ENCODE assay signal across 18 cellular contexts in genomic region chr2:239961662-239962220, GRCh38.
A peak's percentile ranks its signal among the peaks of the same experiment; 100 is the strongest.
DNase-seq lines count a peak whose midpoint lies in the region; ATAC-seq and TF ChIP-seq lines count a peak whose summit lies in the region.
"Had no signal": no experiment of that assay in that cellular context is flagged by ENCODE, and none has a peak within 500 bp of the region (broad histone marks: within the 10 kb centered on the region; RNA-seq: fewer than 3 reads in every experiment).

No MANE protein-coding gene starts in this region.

- TF ChIP-seq CTCF in nephron progenitor cell (IDR thresholded peaks at IDR 0.05): no peak

- no peaks in the 10 kb centered on the region for H3K9me3 ChIP-seq in aorta (ENCODE audit: control insufficient read depth, low read length)
- H3K9me3 ChIP-seq in effector memory CD4-positive, alpha-beta T cell (ENCODE audit: control insufficient read depth, low read length): no peaks in the 10 kb centered on the region
- H3K9me3 ChIP-seq: BE2C, MG63 had no signal

- no peak overlapping the region for H3K4me3 Mint-ChIP-seq in T-helper 2 cell treated with Interferon-gamma antibody and Interleukin-4, amounts not matched to agents 5 μg/mL and 100 μg/mL, for 36 hours
- no peak overlapping the region for H3K4me3 Mint-ChIP-seq in stimulated activated naive CD8-positive, alpha-beta T cell treated with anti-CD3 and anti-CD28 coated beads, Interleukin-15, amount 100 ng/mL, for 72 hours
- no peak overlapping the region for H3K4me3 Mint-ChIP-seq in nephron progenitor cell
- H3K4me3 Mint-ChIP-seq: CD8-positive, alpha-beta T cell had no signal

- ATAC-seq in stimulated activated naive CD8-positive, alpha-beta T cell treated with anti-CD3 and anti-CD28 coated beads, Interleukin-15, amount 100 ng/mL, for 72 hours: peak; percentile 9
- no peak for ATAC-seq in stimulated activated naive CD8-positive, alpha-beta T cell treated with anti-CD3 and anti-CD28 coated beads, Interleukin-15, Interleukin-2, amounts not matched to agents 100 U/mL and 50 U/mL, for 24 hours
- ATAC-seq in aorta (ENCODE audit: low FRiP score): no peak
- ATAC-seq: CD8-positive, alpha-beta T cell had no signal

- 96 to 97% methylated on average over 16 of the region's 16 CpGs for WGBS in aorta, 2 donors

- no peaks in the 10 kb centered on the region for H3K4me1 ChIP-seq in aorta (ENCODE audit: control insufficient read depth in 1 of 2, insufficient read depth in 2 of 2, low read length in 2 of 2)
- H3K4me1 ChIP-seq in effector memory CD4-positive, alpha-beta T cell (ENCODE audit: control insufficient read depth, insufficient read depth, low read length, poor library complexity, severe bottlenecking): no peaks in the 10 kb centered on the region
- H3K4me1 ChIP-seq: BE2C had no signal

- no peak overlapping the region for H3K4me3 ChIP-seq in aorta (ENCODE audit: low read length in 2 of 2)
- H3K4me3 ChIP-seq in effector memory CD4-positive, alpha-beta T cell (ENCODE audit: insufficient read depth, low read depth, low read length, poor library complexity, severe bottlenecking): no peak overlapping the region
- H3K4me3 ChIP-seq: MG63, PC-9 had no signal

- H3K27ac Mint-ChIP-seq in T-helper 2 cell treated with Interferon-gamma antibody and Interleukin-4, amounts not matched to agents 5 μg/mL and 100 μg/mL, for 36 hours: peak overlapping the region; percentile 32
- peak overlapping the region in 1 of 2 donors; percentile 36 for H3K27ac Mint-ChIP-seq in stimulated activated naive CD8-positive, alpha-beta T cell treated with anti-CD3 and anti-CD28 coated beads, Interleukin-15, amount 100 ng/mL, for 72 hours
- H3K27ac Mint-ChIP-seq in nephron progenitor cell: peak overlapping the region; percentile 96
- H3K27ac Mint-ChIP-seq: CD8-positive, alpha-beta T cell had no signal

- no peak for DNase-seq in T-helper 2 cell treated with Interferon-gamma antibody and Interleukin-4, amounts not matched to agents 5 μg/mL and 100 μg/mL, for 36 hours (ENCODE audit: low spot score)
- DNase-seq in T-helper 2 cell: no peak
- no peak for DNase-seq in stimulated activated naive CD8-positive, alpha-beta T cell treated with anti-CD3 and anti-CD28 coated beads, Interleukin-15, amount 100 ng/mL, for 72 hours
- DNase-seq in stimulated activated naive CD8-positive, alpha-beta T cell treated with anti-CD3 and anti-CD28 coated beads, Interleukin-15, Interleukin-2, amounts not matched to agents 100 U/mL and 50 U/mL, for 24 hours: no peak
- no peak for DNase-seq in nephron progenitor cell
- DNase-seq in aorta: peak; percentile 30 to 57
- no peak for DNase-seq in effector memory CD4-positive, alpha-beta T cell
- DNase-seq in stimulated activated CD4-positive, alpha-beta T cell treated with anti-CD3 and anti-CD28 coated beads, Interleukin-2, amount 100 ng/mL, for 48 hours: no peak
- DNase-seq: BE2C; CD8-positive, alpha-beta T cell; DMS79; KG1; MG63; NCI-H1092; NCI-H2081 treated with DMSO at 0.1 percent for 48 hours; NCI-H510A treated with DMSO at 0.1 percent for 48 hours; PC-9 had no signal

- intact Hi-C loops in aorta (cut with DNase I): no loop called here

- H3K9me3 Mint-ChIP-seq in T-helper 2 cell treated with Interferon-gamma antibody and Interleukin-4, amounts not matched to agents 5 μg/mL and 100 μg/mL, for 36 hours: no peaks in the 10 kb centered on the region
- H3K9me3 Mint-ChIP-seq in stimulated activated naive CD8-positive, alpha-beta T cell treated with anti-CD3 and anti-CD28 coated beads, Interleukin-15, amount 100 ng/mL, for 72 hours: no peaks in the 10 kb centered on the region
- H3K9me3 Mint-ChIP-seq in nephron progenitor cell: no peaks in the 10 kb centered on the region
- H3K9me3 Mint-ChIP-seq: CD8-positive, alpha-beta T cell had no signal

- no peaks in the 10 kb centered on the region for H3K36me3 ChIP-seq in aorta (ENCODE audit: control insufficient read depth in 1 of 2, insufficient read depth in 2 of 2, low read length in 1 of 2)
- peaks cover 34% of the 10 kb centered on the region for H3K36me3 ChIP-seq in effector memory CD4-positive, alpha-beta T cell (ENCODE audit: control insufficient read depth, insufficient read depth, low read length)

- peaks cover 2% of the 10 kb centered on the region for H3K4me1 Mint-ChIP-seq in T-helper 2 cell treated with Interferon-gamma antibody and Interleukin-4, amounts not matched to agents 5 μg/mL and 100 μg/mL, for 36 hours (ENCODE audit: low read depth)
- H3K4me1 Mint-ChIP-seq in stimulated activated naive CD8-positive, alpha-beta T cell treated with anti-CD3 and anti-CD28 coated beads, Interleukin-15, amount 100 ng/mL, for 72 hours: peaks cover 9% of the 10 kb centered on the region
- H3K4me1 Mint-ChIP-seq in nephron progenitor cell: peaks cover 7% of the 10 kb centered on the region

- H3K27me3 Mint-ChIP-seq in T-helper 2 cell treated with Interferon-gamma antibody and Interleukin-4, amounts not matched to agents 5 μg/mL and 100 μg/mL, for 36 hours (ENCODE audit: low read depth): no peaks in the 10 kb centered on the region
- H3K27me3 Mint-ChIP-seq in stimulated activated naive CD8-positive, alpha-beta T cell treated with anti-CD3 and anti-CD28 coated beads, Interleukin-15, amount 100 ng/mL, for 72 hours: no peaks in the 10 kb centered on the region
- peaks cover 5% of the 10 kb centered on the region for H3K27me3 Mint-ChIP-seq in nephron progenitor cell (ENCODE audit: low read depth, poor library complexity)

- no peak overlapping the region for H3K27ac ChIP-seq in aorta (ENCODE audit: low read depth in 1 of 2, low read length in 2 of 2)
- H3K27ac ChIP-seq in effector memory CD4-positive, alpha-beta T cell (ENCODE audit: insufficient read depth, low read length, poor library complexity, severe bottlenecking): no peak overlapping the region
- H3K27ac ChIP-seq: 22Rv1, PC-9 had no signal

- H3K27me3 ChIP-seq in aorta (ENCODE audit: control insufficient read depth in 1 of 2, insufficient read depth in 2 of 2, low read length in 1 of 2): no peaks in the 10 kb centered on the region
- H3K27me3 ChIP-seq in effector memory CD4-positive, alpha-beta T cell (replicated peaks; ENCODE audit: control insufficient read depth, insufficient read depth, low read length, poor library complexity, severe bottlenecking): no peaks in the 10 kb centered on the region
- H3K27me3 ChIP-seq: BE2C, MG63 had no signal

- H3K36me3 Mint-ChIP-seq in T-helper 2 cell treated with Interferon-gamma antibody and Interleukin-4, amounts not matched to agents 5 μg/mL and 100 μg/mL, for 36 hours (ENCODE audit: low read depth): peaks cover 5% of the 10 kb centered on the region
- H3K36me3 Mint-ChIP-seq in nephron progenitor cell (ENCODE audit: low read depth): peaks cover 49% of the 10 kb centered on the region

Comparison
In these comparisons a context has a peak if more than half of its experiments do, and no peak if none do; other contexts are left out.
1. DNase-seq: peak in aorta (2 of 2); none in T-helper 2 cell treated with Interferon-gamma antibody and Interleukin-4, amounts not matched to agents 5 μg/mL and 100 μg/mL, for 36 hours (single experiment), T-helper 2 cell (0 of 5), stimulated activated naive CD8-positive, alpha-beta T cell treated with anti-CD3 and anti-CD28 coated beads, Interleukin-15, amount 100 ng/mL, for 72 hours (0 of 2), stimulated activated naive CD8-positive, alpha-beta T cell treated with anti-CD3 and anti-CD28 coated beads, Interleukin-15, Interleukin-2, amounts not matched to agents 100 U/mL and 50 U/mL, for 24 hours (single experiment), nephron progenitor cell (single experiment), effector memory CD4-positive, alpha-beta T cell (0 of 3) and stimulated activated CD4-positive, alpha-beta T cell treated with anti-CD3 and anti-CD28 coated beads, Interleukin-2, amount 100 ng/mL, for 48 hours (0 of 2).